Comparison of ENCODE assay signal across 15 cellular contexts in genomic region chr6:33896391-33897192, GRCh38.
A peak's percentile ranks its signal among the peaks of the same experiment; 100 is the strongest.
DNase-seq lines count a peak whose midpoint lies in the region; ATAC-seq and TF ChIP-seq lines count a peak whose summit lies in the region.
"Had no signal": no experiment of that assay in that cellular context is flagged by ENCODE, and none has a peak within 500 bp of the region (broad histone marks: within the 10 kb centered on the region; RNA-seq: fewer than 3 reads in every experiment).

No MANE protein-coding gene starts in this region.

- peaks cover 93% of the 10 kb centered on the region for H3K27me3 ChIP-seq in left ventricle myocardium inferior (ENCODE audit: low read depth)

- ATAC-seq in activated CD8-positive, alpha-beta memory T cell treated with anti-CD3 and anti-CD28 coated beads, Interleukin-2, amount 10 ng/mL, durations not matched to agents 7 days and 5 days, result no peak
- ATAC-seq in GM19463 (IDR thresholded peaks at IDR 0.05; ENCODE audit: unreplicated experiment), result no peak
- ATAC-seq in HG02610 (IDR thresholded peaks at IDR 0.05; ENCODE audit: unreplicated experiment), result no peak
- ATAC-seq: heart left ventricle had no signal

- no peak overlapping the region for H3K27ac ChIP-seq in left ventricle myocardium inferior (replicated peaks)
- H3K27ac ChIP-seq: cardiac muscle cell, heart left ventricle, PC-9, tibial nerve had no signal

- H3K9me3 ChIP-seq in left ventricle myocardium inferior (replicated peaks), result no peaks in the 10 kb centered on the region
- H3K9me3 ChIP-seq: heart left ventricle, tibial nerve had no signal

- H3K4me1 Mint-ChIP-seq in activated CD8-positive, alpha-beta memory T cell treated with anti-CD3 and anti-CD28 coated beads, Interleukin-2, amount 10 ng/mL, durations not matched to agents 7 days and 5 days, result peaks cover 56% of the 10 kb centered on the region
- H3K4me1 Mint-ChIP-seq in HFFc6 (ENCODE audit: low read depth) (peaks cover 20% of the 10 kb centered on the region; the same call in 1 of the 2 replicates), chondrocyte (ENCODE audit: low read depth) (peaks cover 35% of the 10 kb centered on the region)

- peak overlapping the region; percentile 45 for H3K27ac Mint-ChIP-seq in activated CD8-positive, alpha-beta memory T cell treated with anti-CD3 and anti-CD28 coated beads, Interleukin-2, amount 10 ng/mL, durations not matched to agents 7 days and 5 days
- H3K27ac Mint-ChIP-seq in HFFc6 (no peak overlapping the region), chondrocyte (ENCODE audit: unreplicated experiment) (peak overlapping the region; percentile 17)

- H3K36me3 Mint-ChIP-seq in activated CD8-positive, alpha-beta memory T cell treated with anti-CD3 and anti-CD28 coated beads, Interleukin-2, amount 10 ng/mL, durations not matched to agents 7 days and 5 days, result no peaks in the 10 kb centered on the region
- H3K36me3 Mint-ChIP-seq in HFFc6 (ENCODE audit: low read depth), result no peaks in the 10 kb centered on the region; the same call in 1 of the 2 replicates
- no peaks in the 10 kb centered on the region for H3K36me3 Mint-ChIP-seq in chondrocyte (ENCODE audit: low read depth)

- CTCF ChIA-PET in activated CD8-positive, alpha-beta memory T cell treated with anti-CD3 and anti-CD28 coated beads, Interleukin-2, amount 10 ng/mL, durations not matched to agents 7 days and 5 days (lab: Charles Lee), result interaction anchor here (0.7 to 2.1 kb wide), 6 partner anchors 8 to 151 kb away, joined by 3 to 9 read pairs (median 3); no protein-coding TSS in a partner anchor

- peaks cover 11% of the 10 kb centered on the region for H3K4me1 ChIP-seq in left ventricle myocardium inferior
- H3K4me1 ChIP-seq: tibial nerve had no signal

- TF ChIP-seq CTCF in HFFc6 (IDR thresholded peaks at IDR 0.05), result no peak
- TF ChIP-seq CTCF in chondrocyte (IDR thresholded peaks at IDR 0.05), result no peak
- TF ChIP-seq CTCF in left ventricle myocardium inferior (IDR thresholded peaks at IDR 0.05; ENCODE audit: borderline replicate concordance), result no peak

- no peaks in the 10 kb centered on the region for H3K36me3 ChIP-seq in left ventricle myocardium inferior
- H3K36me3 ChIP-seq: cardiac muscle cell, heart left ventricle, tibial nerve had no signal

- no peak overlapping the region for H3K4me3 ChIP-seq in left ventricle myocardium inferior
- H3K4me3 ChIP-seq: cardiac muscle cell, heart left ventricle, PC-9, tibial nerve had no signal

- intact Hi-C loops in left ventricle myocardium inferior (cut with micrococcal nuclease), result no loop called here

- H3K27me3 Mint-ChIP-seq in activated CD8-positive, alpha-beta memory T cell treated with anti-CD3 and anti-CD28 coated beads, Interleukin-2, amount 10 ng/mL, durations not matched to agents 7 days and 5 days, result peaks cover 8% of the 10 kb centered on the region
- peaks cover 33% of the 10 kb centered on the region for H3K27me3 Mint-ChIP-seq in HFFc6 (ENCODE audit: insufficient read depth)
- H3K27me3 Mint-ChIP-seq in chondrocyte (ENCODE audit: low read depth), result peaks cover 22% of the 10 kb centered on the region

- no peak overlapping the region for H3K4me3 Mint-ChIP-seq in activated CD8-positive, alpha-beta memory T cell treated with anti-CD3 and anti-CD28 coated beads, Interleukin-2, amount 10 ng/mL, durations not matched to agents 7 days and 5 days
- H3K4me3 Mint-ChIP-seq in HFFc6 (no peak overlapping the region), chondrocyte (ENCODE audit: unreplicated experiment) (no peak overlapping the region)

- no peak for DNase-seq in activated CD8-positive, alpha-beta memory T cell treated with anti-CD3 and anti-CD28 coated beads, Interleukin-2, amount 10 ng/mL, durations not matched to agents 7 days and 5 days
- no peak for DNase-seq in activated CD8-positive, alpha-beta memory T cell treated with anti-CD3 and anti-CD28 coated beads, Interleukin-2, amount 50 U/mL, for 48 hours
- peak; percentile 15 for DNase-seq in HFFc6
- DNase-seq in chondrocyte (ENCODE audit: low spot score), result no peak
- DNase-seq in putamen (ENCODE audit: low spot score), result peak; percentile 10
- no peak for DNase-seq in left ventricle myocardium inferior
- DNase-seq: activated CD4-positive, CD25-positive, alpha-beta regulatory T cell; activated effector memory CD4-positive, alpha-beta T cell treated with anti-CD3 and anti-CD28 coated beads, Interleukin-2, amount 50 U/mL, for 16 hours; heart left ventricle; NCI-H446; PC-9 had no signal

- no peaks in the 10 kb centered on the region for H3K9me3 Mint-ChIP-seq in activated CD8-positive, alpha-beta memory T cell treated with anti-CD3 and anti-CD28 coated beads, Interleukin-2, amount 10 ng/mL, durations not matched to agents 7 days and 5 days (ENCODE audit: low read depth)
- peaks cover 9% of the 10 kb centered on the region for H3K9me3 Mint-ChIP-seq in HFFc6
- no peaks in the 10 kb centered on the region for H3K9me3 Mint-ChIP-seq in chondrocyte (ENCODE audit: low read depth)

Comparison
In these comparisons a context has a peak if more than half of its experiments do, and no peak if none do; other contexts are left out.
1. DNase-seq: peak in HFFc6 (single experiment) and putamen (single experiment); none in activated CD8-positive, alpha-beta memory T cell treated with anti-CD3 and anti-CD28 coated beads, Interleukin-2, amount 10 ng/mL, durations not matched to agents 7 days and 5 days (single experiment), activated CD8-positive, alpha-beta memory T cell treated with anti-CD3 and anti-CD28 coated beads, Interleukin-2, amount 50 U/mL, for 48 hours (single experiment), chondrocyte (single experiment) and left ventricle myocardium inferior (single experiment).